ENCODE assay signal across 8 cellular contexts in the genomic region with DNA sequence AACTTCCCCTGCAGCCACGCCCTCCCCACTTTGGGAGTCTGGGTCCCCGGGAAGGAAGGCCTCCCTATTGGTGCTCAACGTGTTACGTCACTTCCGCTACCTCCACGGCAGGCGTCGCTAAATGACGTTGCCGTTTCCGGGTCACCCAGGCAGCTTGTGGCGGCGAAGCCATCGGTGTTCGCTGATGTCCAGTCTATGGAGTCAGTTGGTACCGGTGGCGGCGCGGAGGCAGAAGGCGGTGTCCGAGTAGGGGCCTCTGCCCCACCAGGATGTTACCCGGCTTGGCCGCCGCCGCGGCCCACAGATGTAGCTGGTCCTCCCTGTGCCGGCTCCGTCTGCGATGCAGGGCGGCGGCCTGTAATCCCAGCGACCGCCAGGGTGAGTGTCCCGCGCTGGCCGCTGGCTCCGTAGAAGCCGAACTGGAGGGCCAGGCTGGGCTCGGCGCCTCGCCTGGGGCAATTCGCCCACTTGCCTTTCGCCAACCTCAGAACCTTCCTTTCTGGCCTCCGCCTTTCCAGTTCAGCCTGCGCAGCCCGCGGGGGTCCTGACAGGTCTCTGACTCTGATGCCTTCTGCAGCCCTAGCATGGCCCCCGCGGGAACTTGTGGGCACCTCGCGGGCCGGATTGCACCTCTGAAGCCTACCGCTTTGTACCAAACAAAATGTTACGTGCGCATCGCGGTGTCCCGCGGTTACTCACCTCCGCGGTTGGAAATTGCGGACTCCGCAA. TPM values are rescaled to one million over a fixed set of nuclear protein-coding genes. Genes with fewer than 3 reads are reported as not detected.
DNase-seq lines count a peak whose midpoint lies in the region; ATAC-seq and TF ChIP-seq lines count a peak whose summit lies in the region.

SLC30A9 (plus strand) TSS at position 148 of the 729 bp plus-strand sequence; CDS start at position 270, 122 bp downstream.

- peak within 1 kb of the TSS; percentile 99 for H3K27ac Mint-ChIP-seq in WTC11

- peaks cover 30% of the 10 kb centered on the region for H3K4me1 Mint-ChIP-seq in WTC11

- DNase-seq in AG09319 (ENCODE audit: extremely low read depth, low read depth) (peak; percentile 80), NCI-H226 (peak; percentile 85), WTC11 (ENCODE audit: low spot score) (peak; percentile 92), caudate nucleus (lab: John Stamatoyannopoulos, UW) (peak; percentile 60 to 97 (median 92)), inferior parietal cortex (ENCODE audit: extremely low spot score) (peak; percentile 98), spleen (peak; percentile 98)

- H3K4me3 ChIP-seq in spleen, result peak within 1 kb of the TSS; percentile 66 to 94 (median 76)

- intact Hi-C loops in spleen (cut with DNase I; ENCODE audit: low total_unique reads), result no loop called here

- H3K4me1 ChIP-seq in spleen, result peaks cover 4 to 62% (median 37%) of the 10 kb centered on the region in 6 donors

- no peaks in the 10 kb centered on the region for H3K36me3 Mint-ChIP-seq in WTC11

- peak within 1 kb of the TSS; percentile 61 for H3K27ac ChIP-seq in caudate nucleus (ENCODE audit: low read depth, low read length)
- H3K27ac ChIP-seq in spleen, result peak within 1 kb of the TSS; percentile 83 to 93 (median 88)

- peak within 1 kb of the TSS; percentile 99 for H3K4me3 Mint-ChIP-seq in WTC11

- peak; percentile 99 for ATAC-seq in HG03196 (IDR thresholded peaks at IDR 0.05; ENCODE audit: unreplicated experiment)
- peak; percentile 92 for ATAC-seq in WTC11

- TF ChIP-seq POLR2A in GM18951 (IDR thresholded peaks at IDR 0.05; ENCODE audit: extremely low read depth, insufficient read depth, insufficient read length) (peak; percentile 93), spleen (IDR thresholded peaks at IDR 0.05) (peak in 1 of 3 donors; percentile 50)

- H3K36me3 ChIP-seq in spleen, result no peaks in the 10 kb centered on the region

- TF ChIP-seq CTCF in AG09319 (IDR thresholded peaks at IDR 0.05; ENCODE audit: low read depth, low read length), result peak; percentile 21; the same call in 1 of the 2 replicates
- TF ChIP-seq CTCF in WTC11 (IDR thresholded peaks at IDR 0.05), result no peak
- TF ChIP-seq CTCF in spleen (IDR thresholded peaks at IDR 0.05 in 8 of 11, conservative IDR thresholded peaks at IDR 0.05 in 3 of 11), result peak in 10 of 11 experiments; percentile 20 to 67 (median 53)

- POLR2A ChIA-PET in WTC11 (lab: Charles Lee), result interaction anchor here (0.5 kb wide), 1 partner anchor 14 kb away, joined by 4 read pairs; no protein-coding TSS in a partner anchor

- H3K9me3 ChIP-seq in spleen, result no peaks in the 10 kb centered on the region

- in situ Hi-C loops in GM18951 (cut with MboI; ENCODE audit: low sequenced_read_pairs, unreplicated experiment), result no loop called here

- no peaks in the 10 kb centered on the region for H3K27me3 ChIP-seq in spleen (replicated peaks in 1 of 7)

- H3K9me3 Mint-ChIP-seq in WTC11, result no peaks in the 10 kb centered on the region

- no peaks in the 10 kb centered on the region for H3K27me3 Mint-ChIP-seq in WTC11 (ENCODE audit: low read depth)

- WGBS in spleen, 5 donors, result 0 to 1% (median 0%) methylated on average over 47 to 63 of the region's 63 CpGs

- CTCF ChIA-PET in WTC11 (lab: Charles Lee), result interaction anchor here (0.6 to 1.5 kb wide), 2 partner anchors 63 to 529 kb away, joined by 3 to 4 read pairs; no protein-coding TSS in a partner anchor

TF ChIP-seq in WTC11, 78 proteins besides CTCF, POLR2A, EP300 and RAD21 (continues in another document):
- TF ChIP-seq RORB (CRISPR knock-in tag; IDR thresholded peaks at IDR 0.05) (no peak), HMGA2 (CRISPR knock-in tag; IDR thresholded peaks at IDR 0.05) (no peak), IRF1 (CRISPR knock-in tag; IDR thresholded peaks at IDR 0.05) (peak; percentile 43; the same call in 1 of the 2 replicates), KAT7 (CRISPR knock-in tag; IDR thresholded peaks at IDR 0.05; ENCODE audit: borderline replicate concordance) (no peak), GABPB1 (CRISPR knock-in tag; IDR thresholded peaks at IDR 0.05) (peak; percentile 83), ERG (CRISPR knock-in tag; IDR thresholded peaks at IDR 0.05) (no peak), ZNF512 (CRISPR knock-in tag; IDR thresholded peaks at IDR 0.05; ENCODE audit: borderline replicate concordance) (no peak), MXD4 (CRISPR knock-in tag; IDR thresholded peaks at IDR 0.05; ENCODE audit: borderline replicate concordance) (no peak), CBFB (CRISPR knock-in tag; IDR thresholded peaks at IDR 0.05; ENCODE audit: low read depth) (0 out of 2 replicates have a peak, but pooled peaks have one; percentile 31), STAT6 (CRISPR knock-in tag; conservative IDR thresholded peaks at IDR 0.05; ENCODE audit: low read depth) (no peak), E2F5 (CRISPR knock-in tag; IDR thresholded peaks at IDR 0.05) (no peak)
- TF ChIP-seq, protein P1, sequence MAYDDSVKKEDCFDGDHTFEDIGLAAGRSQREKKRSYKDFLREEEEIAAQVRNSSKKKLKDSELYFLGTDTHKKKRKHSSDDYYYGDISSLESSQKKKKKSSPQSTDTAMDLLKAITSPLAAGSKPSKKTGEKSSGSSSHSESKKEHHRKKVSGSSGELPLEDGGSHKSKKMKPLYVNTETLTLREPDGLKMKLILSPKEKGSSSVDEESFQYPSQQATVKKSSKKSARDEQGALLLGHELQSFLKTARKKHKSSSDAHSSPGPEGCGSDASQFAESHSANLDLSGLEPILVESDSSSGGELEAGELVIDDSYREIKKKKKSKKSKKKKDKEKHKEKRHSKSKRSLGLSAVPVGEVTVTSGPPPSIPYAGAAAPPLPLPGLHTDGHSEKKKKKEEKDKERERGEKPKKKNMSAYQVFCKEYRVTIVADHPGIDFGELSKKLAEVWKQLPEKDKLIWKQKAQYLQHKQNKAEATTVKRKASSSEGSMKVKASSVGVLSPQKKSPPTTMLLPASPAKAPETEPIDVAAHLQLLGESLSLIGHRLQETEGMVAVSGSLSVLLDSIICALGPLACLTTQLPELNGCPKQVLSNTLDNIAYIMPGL (CRISPR knock-in tag; IDR thresholded peaks at IDR 0.05), result peak; percentile 78; the same call in 1 of the 2 replicates

RNA-seq across cellular contexts. Expression of gene SLC30A9, which starts in this region (rescaled TPM):
- total RNA-seq in WTC11 (2021) (66.0 to 72.2 TPM (median 70.1 TPM) in 3 replicates), spleen (10 to 100 TPM; 28.1 to 54.4 (median 35.0) TPM)
- 10 to 100 TPM in 1 of 3 donors, 1 to 10 TPM in 2; 7.1 to 11.0 (median 8.5) TPM for polyA plus RNA-seq in spleen

Comparison
In these comparisons a context has a peak if more than half of its experiments do, and no peak if none do; other contexts are left out.
1. Peak in every context shown above with its lines: DNase-seq, ATAC-seq, H3K4me3 ChIP-seq and H3K27ac ChIP-seq.